13 cellular contexts compared by ENCODE assay signal in the genomic region with DNA sequence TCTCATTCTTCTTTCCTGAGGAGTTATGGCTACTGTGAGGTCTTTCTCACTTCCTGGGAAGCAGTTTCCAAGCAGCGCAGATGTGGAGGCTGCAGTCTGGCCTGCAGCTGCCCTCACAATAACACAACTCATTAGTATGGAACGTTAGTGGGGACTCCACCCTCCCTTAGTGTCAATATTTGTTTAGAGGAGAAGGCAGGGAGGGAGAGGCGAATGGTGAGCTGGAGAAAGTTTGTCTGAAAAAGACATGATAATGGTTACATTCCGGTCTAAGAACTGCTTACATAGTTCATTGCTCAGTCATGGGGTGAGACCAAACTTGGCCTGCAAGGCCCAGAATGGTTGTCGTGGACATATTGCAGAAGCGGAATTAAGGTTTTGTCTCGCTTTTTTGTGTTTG.
DNase-seq lines count a peak whose midpoint lies in the region; ATAC-seq and TF ChIP-seq lines count a peak whose summit lies in the region.
"Had no signal": no experiment of that assay in that cellular context is flagged by ENCODE, and none has a peak within 500 bp of the region (broad histone marks: within the 10 kb centered on the region; RNA-seq: fewer than 3 reads in every experiment).

No MANE protein-coding gene starts in this region.

- no peak for TF ChIP-seq RAD21 in IMR-90 (IDR thresholded peaks at IDR 0.05; ENCODE audit: low read length)

- peak overlapping the region; percentile 70 to 82; a peak in 2 of 4 replicates for H4K8ac ChIP-seq in IMR-90 (ENCODE audit: low read depth in 2 of 2, low read length in 2 of 2)

- H2AK9ac ChIP-seq in IMR-90 (replicated peaks; ENCODE audit: low read depth, low read length, poor library complexity): no peak overlapping the region

- H2BK120ac ChIP-seq in IMR-90 (ENCODE audit: low read depth, low read length): peak overlapping the region; percentile 88

- no peak overlapping the region for H3K4me3 ChIP-seq in IMR-90 (ENCODE audit: insufficient read depth, low read depth, low read length)
- H3K4me3 ChIP-seq in choroid plexus epithelial cell (ENCODE audit: low read depth, low read length): no peak overlapping the region
- no peak overlapping the region for H3K4me3 ChIP-seq in Peyer's patch

- ATAC-seq in IMR-90 (ENCODE audit: low read depth): peak; percentile 97
- ATAC-seq in HG03159 (IDR thresholded peaks at IDR 0.05; ENCODE audit: unreplicated experiment): no peak
- ATAC-seq in HG02852 (IDR thresholded peaks at IDR 0.05; ENCODE audit: unreplicated experiment): no peak
- ATAC-seq in HG03460 (IDR thresholded peaks at IDR 0.05; ENCODE audit: unreplicated experiment): no peak
- ATAC-seq: activated CD4-positive, CD25-positive, alpha-beta regulatory T cell treated with anti-CD3 and anti-CD28 coated beads, Interleukin-2, amount 50 U/mL, for 24 hours had no signal

- H3K79me1 ChIP-seq in IMR-90 (ENCODE audit: low read depth in 1 of 2, low read length in 2 of 2): no peaks in the 10 kb centered on the region

- no peaks in the 10 kb centered on the region for H4K20me1 ChIP-seq in IMR-90 (ENCODE audit: insufficient read depth, low read length)

- H3K14ac ChIP-seq in IMR-90 (replicated peaks; ENCODE audit: low read depth, low read length): no peak overlapping the region

- peak overlapping the region; percentile 79; the same call in 1 of the 2 replicates for H3K4ac ChIP-seq in IMR-90 (ENCODE audit: low read depth, low read length)

- 0% methylated on average over 1 of the region's 7 CpGs; no CpG with 5 or more reads in 1 of the 2 experiments for WGBS in IMR-90 (ENCODE audit: extremely low coverage in 2 of 2, insufficient read length in 1 of 2), 2 experiments

- peak overlapping the region; percentile 87; the same call in 1 of the 2 replicates for H3K56ac ChIP-seq in IMR-90 (ENCODE audit: extremely low read depth, insufficient read depth, low read length)

- intact Hi-C loops in IMR-90 (cut with micrococcal nuclease): loop anchor here (2.0 to 10.0 kb wide), 4 partner anchors 164 to 1126 kb away; no protein-coding TSS in a partner anchor

- peak overlapping the region; percentile 48; the same call in 1 of the 3 replicates for H2BK15ac ChIP-seq in IMR-90 (ENCODE audit: low read depth, low read length)

- peak overlapping the region; percentile 21 for H2AFZ ChIP-seq in IMR-90 (replicated peaks; ENCODE audit: low read length, poor library complexity)

- H4K5ac ChIP-seq in IMR-90 (ENCODE audit: low read depth, low read length): no peak overlapping the region

- H2AK5ac ChIP-seq in IMR-90 (ENCODE audit: low read depth, low read length): no peak overlapping the region

- no peak for TF ChIP-seq POLR2A in IMR-90 (IDR thresholded peaks at IDR 0.05; ENCODE audit: low read depth, low read length)
- no peak for TF ChIP-seq POLR2A in Peyer's patch (IDR thresholded peaks at IDR 0.05)

- no peaks in the 10 kb centered on the region for H3K36me3 ChIP-seq in IMR-90 (ENCODE audit: control insufficient read depth, insufficient read depth, low read length)
- no peaks in the 10 kb centered on the region for H3K36me3 ChIP-seq in Peyer's patch

- no peak for TF ChIP-seq CTCF in IMR-90 (conservative IDR thresholded peaks at IDR 0.05; ENCODE audit: low read depth, low read length)
- TF ChIP-seq CTCF in choroid plexus epithelial cell (conservative IDR thresholded peaks at IDR 0.05; ENCODE audit: low read depth, low read length): no peak
- TF ChIP-seq CTCF in Peyer's patch (IDR thresholded peaks at IDR 0.05): no peak

- H3K27me3 ChIP-seq in IMR-90 (ENCODE audit: control insufficient read depth, insufficient read depth, low read length): no peaks in the 10 kb centered on the region
- H3K27me3 ChIP-seq in Peyer's patch: no peaks in the 10 kb centered on the region

- no peak overlapping the region for H3K4me2 ChIP-seq in IMR-90 (ENCODE audit: low read depth, low read length)

- POLR2A ChIA-PET in IMR-90 (lab: Charles Lee; ENCODE audit: unreplicated experiment): no interaction called here

- peak; percentile 90 for DNase-seq in AG20443 (ENCODE audit: low spot score)
- peak; percentile 94 for DNase-seq in IMR-90
- peak; percentile 89 for DNase-seq in choroid plexus epithelial cell (ENCODE audit: low read depth)
- DNase-seq in myocyte (ENCODE audit: low read depth): peak; percentile 49
- DNase-seq in Peyer's patch: no peak
- DNase-seq: activated effector memory CD4-positive, alpha-beta T cell treated with anti-CD3 and anti-CD28 coated beads, Interleukin-2, amount 50 U/mL, for 16 hours; cerebellar nuclear complex; hippocampal formation; SIG-M5 had no signal

- peak overlapping the region; percentile 92 for H4K91ac ChIP-seq in IMR-90 (ENCODE audit: insufficient read depth, low read depth, low read length)

- H3K4me1 ChIP-seq in IMR-90 (ENCODE audit: control insufficient read depth, insufficient read depth, low read length) (peaks cover 10% of the 10 kb centered on the region), Peyer's patch (no peaks in the 10 kb centered on the region)

- peaks cover 14% of the 10 kb centered on the region for H3K9me1 ChIP-seq in IMR-90 (ENCODE audit: insufficient read depth, low read length)

- H2BK20ac ChIP-seq in IMR-90 (ENCODE audit: low read depth, low read length): peak overlapping the region; percentile 89

- no TSS peak for BruUV-seq in IMR-90 (replicated peaks; lab: Mats Ljungman, UMichigan)

- peak overlapping the region; percentile 81; the same call in 1 of the 2 replicates for H3K27ac ChIP-seq in IMR-90 (ENCODE audit: insufficient read depth, low read length)
- peak overlapping the region in 2 of 4 donors; percentile 43 to 46 for H3K27ac ChIP-seq in Peyer's patch

- no peak overlapping the region for H3K18ac ChIP-seq in IMR-90 (ENCODE audit: low read depth, low read length)

- in situ Hi-C loops in IMR-90 (cut with MboI; ENCODE audit: low sequenced_read_pairs): no loop called here

- H3K9ac ChIP-seq in IMR-90 (ENCODE audit: low read depth, low read length): no peak overlapping the region

- no peak overlapping the region for H3K23ac ChIP-seq in IMR-90 (ENCODE audit: low read depth, low read length)

- H3K9me3 ChIP-seq in IMR-90 (ENCODE audit: control insufficient read depth, insufficient read depth, low read length): peaks cover 2% of the 10 kb centered on the region; the same call in 1 of the 2 replicates
- H3K9me3 ChIP-seq in Peyer's patch: no peaks in the 10 kb centered on the region

- peak overlapping the region; percentile 75 for H2BK5ac ChIP-seq in IMR-90 (ENCODE audit: low read depth, low read length, poor library complexity, severe bottlenecking)

- dilution Hi-C loops in IMR-90 (cut with HindIII; ENCODE audit: low sequenced_read_pairs, unreplicated experiment): no loop called here

- CTCF ChIA-PET in IMR-90 (lab: Yijun Ruan, JAX): interaction anchor here (0.7 kb wide), 1 partner anchor 686 kb away, joined by 3 read pairs; no protein-coding TSS in a partner anchor

TF ChIP-seq in IMR-90, 13 proteins besides CTCF, POLR2A, EP300 and RAD21:
- TF ChIP-seq RCOR1 (IDR thresholded peaks at IDR 0.05; ENCODE audit: insufficient replicate concordance, low read length) (peak; percentile 83), FOS (IDR thresholded peaks at IDR 0.05; ENCODE audit: low read depth, low read length) (peak; percentile 62; the same call in 1 of the 2 replicates), NFE2L2 (IDR thresholded peaks at IDR 0.05; ENCODE audit: low read depth, low read length) (no peak), RFX5 (IDR thresholded peaks at IDR 0.05; ENCODE audit: low read depth, low read length) (no peak), MAZ (IDR thresholded peaks at IDR 0.05; ENCODE audit: borderline replicate concordance, low read depth, low read length) (peak; percentile 59; the same call in 1 of the 2 replicates), CEBPB (IDR thresholded peaks at IDR 0.05; ENCODE audit: low read depth, low read length) (no peak; the same call in 1 of the 2 replicates), CHD1 (IDR thresholded peaks at IDR 0.05; ENCODE audit: low read depth, low read length) (no peak), MAFK (IDR thresholded peaks at IDR 0.05; ENCODE audit: low read depth, low read length) (no peak)
- TF ChIP-seq, protein P1, sequence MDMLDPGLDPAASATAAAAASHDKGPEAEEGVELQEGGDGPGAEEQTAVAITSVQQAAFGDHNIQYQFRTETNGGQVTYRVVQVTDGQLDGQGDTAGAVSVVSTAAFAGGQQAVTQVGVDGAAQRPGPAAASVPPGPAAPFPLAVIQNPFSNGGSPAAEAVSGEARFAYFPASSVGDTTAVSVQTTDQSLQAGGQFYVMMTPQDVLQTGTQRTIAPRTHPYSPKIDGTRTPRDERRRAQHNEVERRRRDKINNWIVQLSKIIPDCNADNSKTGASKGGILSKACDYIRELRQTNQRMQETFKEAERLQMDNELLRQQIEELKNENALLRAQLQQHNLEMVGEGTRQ (IDR thresholded peaks at IDR 0.05; ENCODE audit: low read depth, low read length): no peak
- TF ChIP-seq, protein P2, sequence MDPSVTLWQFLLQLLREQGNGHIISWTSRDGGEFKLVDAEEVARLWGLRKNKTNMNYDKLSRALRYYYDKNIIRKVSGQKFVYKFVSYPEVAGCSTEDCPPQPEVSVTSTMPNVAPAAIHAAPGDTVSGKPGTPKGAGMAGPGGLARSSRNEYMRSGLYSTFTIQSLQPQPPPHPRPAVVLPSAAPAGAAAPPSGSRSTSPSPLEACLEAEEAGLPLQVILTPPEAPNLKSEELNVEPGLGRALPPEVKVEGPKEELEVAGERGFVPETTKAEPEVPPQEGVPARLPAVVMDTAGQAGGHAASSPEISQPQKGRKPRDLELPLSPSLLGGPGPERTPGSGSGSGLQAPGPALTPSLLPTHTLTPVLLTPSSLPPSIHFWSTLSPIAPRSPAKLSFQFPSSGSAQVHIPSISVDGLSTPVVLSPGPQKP (IDR thresholded peaks at IDR 0.05; ENCODE audit: borderline replicate concordance, low read depth, low read length): no peak
TF ChIP-seq in IMR-90: peak in this region for 3.

Comparison
In these comparisons a context has a peak if more than half of its experiments do, and no peak if none do; other contexts are left out.
1. DNase-seq: peak in AG20443 (single experiment), IMR-90 (single experiment), choroid plexus epithelial cell (single experiment) and myocyte (single experiment); none in Peyer's patch (0 of 3).